Comparison of ENCODE assay signal across 6 cellular contexts in genomic region chr22:15687086-15687485, GRCh38. TPM values are rescaled to one million over a fixed set of nuclear protein-coding genes. Genes with fewer than 3 reads are reported as not detected.
"Had no signal": no experiment of that assay in that cellular context is flagged by ENCODE, and none has a peak within 500 bp of the region (broad histone marks: within the 10 kb centered on the region; RNA-seq: fewer than 3 reads in every experiment).

No MANE protein-coding gene starts in this region.

RNA-seq across cellular contexts. Expression of gene POTEH, which starts 2.7 kb away (rescaled TPM):
- total RNA-seq: HT-29, LHCN-M2, MCF 10A, PC-3, Right ventricle myocardium superior, SJSA1 had no signal
